1 cellular context compared by ENCODE assay signal in the genomic region with DNA sequence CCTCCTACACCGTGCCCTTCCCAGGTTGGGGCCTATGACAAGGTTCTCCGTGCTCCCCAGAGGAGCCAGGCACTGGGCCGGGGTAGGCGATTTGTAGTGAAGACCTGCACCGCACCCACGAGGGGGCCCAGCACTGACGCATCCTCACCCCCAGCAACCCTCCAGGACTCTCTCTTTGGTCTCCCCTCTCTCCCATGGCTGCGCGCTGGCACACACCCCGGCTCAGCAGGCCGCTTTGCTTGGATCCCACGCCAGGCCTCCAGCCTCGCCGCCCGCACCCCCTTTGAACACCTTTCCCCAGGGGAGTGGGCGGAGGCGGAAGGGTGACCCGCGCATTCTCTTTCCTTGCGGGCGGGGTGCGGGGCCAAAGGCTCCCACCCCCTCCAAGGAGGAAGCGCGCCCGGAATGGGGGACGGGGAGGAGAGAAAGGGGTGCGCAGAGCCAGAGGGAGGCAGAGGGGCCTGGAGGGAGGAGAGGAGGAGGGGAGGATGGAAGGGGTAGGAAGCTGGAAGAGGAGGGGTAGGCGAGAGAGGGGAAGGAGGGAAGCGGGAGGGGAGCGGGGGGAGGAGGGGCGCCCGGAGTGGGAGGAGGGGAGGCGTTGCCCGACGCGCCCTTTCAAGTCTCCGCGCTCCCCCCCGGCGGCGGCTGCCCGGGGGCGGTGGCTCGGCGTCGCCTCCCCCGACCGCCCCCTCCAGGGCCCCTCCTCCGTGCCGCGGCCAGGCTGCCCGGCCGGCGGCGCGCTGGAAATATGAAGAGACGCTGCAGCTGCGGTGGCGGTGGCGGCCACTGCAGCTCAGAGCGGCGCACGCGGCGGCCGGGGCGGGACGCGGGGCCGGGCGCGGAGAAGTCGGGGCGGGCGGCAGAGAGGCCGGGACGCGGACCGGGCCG.
A peak's percentile ranks its signal among the peaks of the same experiment; 100 is the strongest.
TF ChIP-seq lines count a peak whose summit lies in the region.

A gene (plus strand): TSS at position 751 of the 888 bp plus-strand sequence. CDS start 347 bp downstream, outside the sequence.

TF ChIP-seq in H1, 55 proteins besides CTCF, POLR2A, EP300 and RAD21:
- TF ChIP-seq FOSL1 (IDR thresholded peaks at IDR 0.05; ENCODE audit: insufficient read depth, low read depth, low read length) (no peak), KDM5A (IDR thresholded peaks at IDR 0.05; ENCODE audit: low read length) (no peak), HDAC2 (IDR thresholded peaks at IDR 0.05; ENCODE audit: borderline replicate concordance in 1 of 2, low read depth in 2 of 2, low read length in 2 of 2) (no peak), CBX8 (IDR thresholded peaks at IDR 0.05; ENCODE audit: borderline replicate concordance, low read depth, low read length) (no peak), ASH2L (IDR thresholded peaks at IDR 0.05; ENCODE audit: low read length) (peak; percentile 76), SIX5 (IDR thresholded peaks at IDR 0.05; ENCODE audit: low read depth, low read length) (no peak), POU5F1 (IDR thresholded peaks at IDR 0.05; ENCODE audit: low read depth, low read length) (no peak), CBX5 (IDR thresholded peaks at IDR 0.05; ENCODE audit: low read depth, low read length) (no peak), YY1 (IDR thresholded peaks at IDR 0.05; ENCODE audit: low read depth, low read length) (no peak), RFX5 (IDR thresholded peaks at IDR 0.05; ENCODE audit: borderline replicate concordance, low read depth, low read length) (no peak), SP1 (IDR thresholded peaks at IDR 0.05; ENCODE audit: low read depth, low read length) (no peak), KDM1A (IDR thresholded peaks at IDR 0.05; ENCODE audit: borderline replicate concordance, low read length) (0 out of 2 replicates have a peak, but pooled peaks have one; percentile 15), RBBP5 (IDR thresholded peaks at IDR 0.05; ENCODE audit: borderline replicate concordance, low read depth, low read length) (no peak; the same call in 1 of the 2 replicates), JUND (IDR thresholded peaks at IDR 0.05; ENCODE audit: low read length) (no peak), SIN3A (conservative IDR thresholded peaks at IDR 0.05 in 1 of 2, IDR thresholded peaks at IDR 0.05 in 1 of 2; ENCODE audit: low read depth in 1 of 2, low read length in 2 of 2) (0 out of 4 replicates have a peak, but pooled peaks of 1 of the 2 experiments have one; percentile 23), MAFK (IDR thresholded peaks at IDR 0.05; ENCODE audit: low read depth, low read length) (no peak), NRF1 (IDR thresholded peaks at IDR 0.05; ENCODE audit: low read depth, low read length) (no peak), RXRA (IDR thresholded peaks at IDR 0.05; ENCODE audit: insufficient read depth, low read depth, low read length) (no peak), JUN (IDR thresholded peaks at IDR 0.05; ENCODE audit: low read depth, low read length) (no peak), KDM4A (IDR thresholded peaks at IDR 0.05; ENCODE audit: low read depth, low read length, severe bottlenecking) (peak; percentile 93), TBP (IDR thresholded peaks at IDR 0.05; ENCODE audit: low read depth, low read length) (no peak), NANOG (IDR thresholded peaks at IDR 0.05; ENCODE audit: insufficient read depth, low read depth, low read length, poor library complexity, severe bottlenecking) (no peak), BCL11A (IDR thresholded peaks at IDR 0.05; ENCODE audit: low read depth in 2 of 2, low read length in 2 of 2) (no peak), EZH2 (IDR thresholded peaks at IDR 0.05; ENCODE audit: low read depth, low read length, severe bottlenecking) (no peak), CREB1 (IDR thresholded peaks at IDR 0.05) (no peak; the same call in 1 of the 2 replicates), SIRT6 (IDR thresholded peaks at IDR 0.05; ENCODE audit: low read length) (no peak), PHF8 (conservative IDR thresholded peaks at IDR 0.05; ENCODE audit: low read depth, low read length) (peak; percentile 56), HDAC6 (IDR thresholded peaks at IDR 0.05; ENCODE audit: low read depth, low read length) (no peak), BRCA1 (IDR thresholded peaks at IDR 0.05; ENCODE audit: low read depth, low read length) (no peak), CHD1 (IDR thresholded peaks at IDR 0.05; ENCODE audit: low read depth, low read length) (no peak), EGR1 (IDR thresholded peaks at IDR 0.05; ENCODE audit: borderline replicate concordance, low read depth, low read length) (no peak), SAP30 (IDR thresholded peaks at IDR 0.05; ENCODE audit: insufficient read depth, insufficient replicate concordance, low read length) (no peak), SP4 (IDR thresholded peaks at IDR 0.05; ENCODE audit: low read length) (no peak), CEBPB (IDR thresholded peaks at IDR 0.05; ENCODE audit: low read depth, low read length) (no peak), SUZ12 (IDR thresholded peaks at IDR 0.05; ENCODE audit: low read length) (no peak; the same call in 1 of the 2 replicates), TAF7 (optimal IDR thresholded peaks at IDR 0.05; ENCODE audit: borderline replicate concordance, low read depth, low read length) (no peak)
- TF ChIP-seq, protein P1, sequence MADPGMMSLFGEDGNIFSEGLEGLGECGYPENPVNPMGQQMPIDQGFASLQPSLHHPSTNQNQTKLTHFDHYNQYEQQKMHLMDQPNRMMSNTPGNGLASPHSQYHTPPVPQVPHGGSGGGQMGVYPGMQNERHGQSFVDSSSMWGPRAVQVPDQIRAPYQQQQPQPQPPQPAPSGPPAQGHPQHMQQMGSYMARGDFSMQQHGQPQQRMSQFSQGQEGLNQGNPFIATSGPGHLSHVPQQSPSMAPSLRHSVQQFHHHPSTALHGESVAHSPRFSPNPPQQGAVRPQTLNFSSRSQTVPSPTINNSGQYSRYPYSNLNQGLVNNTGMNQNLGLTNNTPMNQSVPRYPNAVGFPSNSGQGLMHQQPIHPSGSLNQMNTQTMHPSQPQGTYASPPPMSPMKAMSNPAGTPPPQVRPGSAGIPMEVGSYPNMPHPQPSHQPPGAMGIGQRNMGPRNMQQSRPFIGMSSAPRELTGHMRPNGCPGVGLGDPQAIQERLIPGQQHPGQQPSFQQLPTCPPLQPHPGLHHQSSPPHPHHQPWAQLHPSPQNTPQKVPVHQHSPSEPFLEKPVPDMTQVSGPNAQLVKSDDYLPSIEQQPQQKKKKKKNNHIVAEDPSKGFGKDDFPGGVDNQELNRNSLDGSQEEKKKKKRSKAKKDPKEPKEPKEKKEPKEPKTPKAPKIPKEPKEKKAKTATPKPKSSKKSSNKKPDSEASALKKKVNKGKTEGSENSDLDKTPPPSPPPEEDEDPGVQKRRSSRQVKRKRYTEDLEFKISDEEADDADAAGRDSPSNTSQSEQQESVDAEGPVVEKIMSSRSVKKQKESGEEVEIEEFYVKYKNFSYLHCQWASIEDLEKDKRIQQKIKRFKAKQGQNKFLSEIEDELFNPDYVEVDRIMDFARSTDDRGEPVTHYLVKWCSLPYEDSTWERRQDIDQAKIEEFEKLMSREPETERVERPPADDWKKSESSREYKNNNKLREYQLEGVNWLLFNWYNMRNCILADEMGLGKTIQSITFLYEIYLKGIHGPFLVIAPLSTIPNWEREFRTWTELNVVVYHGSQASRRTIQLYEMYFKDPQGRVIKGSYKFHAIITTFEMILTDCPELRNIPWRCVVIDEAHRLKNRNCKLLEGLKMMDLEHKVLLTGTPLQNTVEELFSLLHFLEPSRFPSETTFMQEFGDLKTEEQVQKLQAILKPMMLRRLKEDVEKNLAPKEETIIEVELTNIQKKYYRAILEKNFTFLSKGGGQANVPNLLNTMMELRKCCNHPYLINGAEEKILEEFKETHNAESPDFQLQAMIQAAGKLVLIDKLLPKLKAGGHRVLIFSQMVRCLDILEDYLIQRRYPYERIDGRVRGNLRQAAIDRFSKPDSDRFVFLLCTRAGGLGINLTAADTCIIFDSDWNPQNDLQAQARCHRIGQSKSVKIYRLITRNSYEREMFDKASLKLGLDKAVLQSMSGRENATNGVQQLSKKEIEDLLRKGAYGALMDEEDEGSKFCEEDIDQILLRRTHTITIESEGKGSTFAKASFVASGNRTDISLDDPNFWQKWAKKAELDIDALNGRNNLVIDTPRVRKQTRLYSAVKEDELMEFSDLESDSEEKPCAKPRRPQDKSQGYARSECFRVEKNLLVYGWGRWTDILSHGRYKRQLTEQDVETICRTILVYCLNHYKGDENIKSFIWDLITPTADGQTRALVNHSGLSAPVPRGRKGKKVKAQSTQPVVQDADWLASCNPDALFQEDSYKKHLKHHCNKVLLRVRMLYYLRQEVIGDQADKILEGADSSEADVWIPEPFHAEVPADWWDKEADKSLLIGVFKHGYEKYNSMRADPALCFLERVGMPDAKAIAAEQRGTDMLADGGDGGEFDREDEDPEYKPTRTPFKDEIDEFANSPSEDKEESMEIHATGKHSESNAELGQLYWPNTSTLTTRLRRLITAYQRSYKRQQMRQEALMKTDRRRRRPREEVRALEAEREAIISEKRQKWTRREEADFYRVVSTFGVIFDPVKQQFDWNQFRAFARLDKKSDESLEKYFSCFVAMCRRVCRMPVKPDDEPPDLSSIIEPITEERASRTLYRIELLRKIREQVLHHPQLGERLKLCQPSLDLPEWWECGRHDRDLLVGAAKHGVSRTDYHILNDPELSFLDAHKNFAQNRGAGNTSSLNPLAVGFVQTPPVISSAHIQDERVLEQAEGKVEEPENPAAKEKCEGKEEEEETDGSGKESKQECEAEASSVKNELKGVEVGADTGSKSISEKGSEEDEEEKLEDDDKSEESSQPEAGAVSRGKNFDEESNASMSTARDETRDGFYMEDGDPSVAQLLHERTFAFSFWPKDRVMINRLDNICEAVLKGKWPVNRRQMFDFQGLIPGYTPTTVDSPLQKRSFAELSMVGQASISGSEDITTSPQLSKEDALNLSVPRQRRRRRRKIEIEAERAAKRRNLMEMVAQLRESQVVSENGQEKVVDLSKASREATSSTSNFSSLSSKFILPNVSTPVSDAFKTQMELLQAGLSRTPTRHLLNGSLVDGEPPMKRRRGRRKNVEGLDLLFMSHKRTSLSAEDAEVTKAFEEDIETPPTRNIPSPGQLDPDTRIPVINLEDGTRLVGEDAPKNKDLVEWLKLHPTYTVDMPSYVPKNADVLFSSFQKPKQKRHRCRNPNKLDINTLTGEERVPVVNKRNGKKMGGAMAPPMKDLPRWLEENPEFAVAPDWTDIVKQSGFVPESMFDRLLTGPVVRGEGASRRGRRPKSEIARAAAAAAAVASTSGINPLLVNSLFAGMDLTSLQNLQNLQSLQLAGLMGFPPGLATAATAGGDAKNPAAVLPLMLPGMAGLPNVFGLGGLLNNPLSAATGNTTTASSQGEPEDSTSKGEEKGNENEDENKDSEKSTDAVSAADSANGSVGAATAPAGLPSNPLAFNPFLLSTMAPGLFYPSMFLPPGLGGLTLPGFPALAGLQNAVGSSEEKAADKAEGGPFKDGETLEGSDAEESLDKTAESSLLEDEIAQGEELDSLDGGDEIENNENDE (IDR thresholded peaks at IDR 0.05; ENCODE audit: insufficient replicate concordance, low read length) = no peak
- TF ChIP-seq, protein P2, sequence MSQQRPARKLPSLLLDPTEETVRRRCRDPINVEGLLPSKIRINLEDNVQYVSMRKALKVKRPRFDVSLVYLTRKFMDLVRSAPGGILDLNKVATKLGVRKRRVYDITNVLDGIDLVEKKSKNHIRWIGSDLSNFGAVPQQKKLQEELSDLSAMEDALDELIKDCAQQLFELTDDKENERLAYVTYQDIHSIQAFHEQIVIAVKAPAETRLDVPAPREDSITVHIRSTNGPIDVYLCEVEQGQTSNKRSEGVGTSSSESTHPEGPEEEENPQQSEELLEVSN (IDR thresholded peaks at IDR 0.05) = peak; percentile 22; the same call in 1 of the 2 replicates
- TF ChIP-seq, protein P3, sequence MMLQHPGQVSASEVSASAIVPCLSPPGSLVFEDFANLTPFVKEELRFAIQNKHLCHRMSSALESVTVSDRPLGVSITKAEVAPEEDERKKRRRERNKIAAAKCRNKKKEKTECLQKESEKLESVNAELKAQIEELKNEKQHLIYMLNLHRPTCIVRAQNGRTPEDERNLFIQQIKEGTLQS (IDR thresholded peaks at IDR 0.05; ENCODE audit: insufficient read depth, low read depth, low read length) = no peak
